In genomic region chr16:68417711-68418301, GRCh38 we compare ENCODE assay signal across 8 cellular contexts.
DNase-seq lines count a peak whose midpoint lies in the region; ATAC-seq lines count a peak whose summit lies in the region.

No MANE protein-coding gene starts in this region.

- DNase-seq in NCI-H2196 (lab: John Stamatoyannopoulos, UW; ENCODE audit: unreplicated experiment), result peak; percentile 68
- peak; percentile 21 for DNase-seq in activated CD8-positive, alpha-beta memory T cell treated with anti-CD3 and anti-CD28 coated beads, Interleukin-2, amount 50 U/mL, for 1 hour (ENCODE audit: extremely low read depth)
- peak; percentile 29 for DNase-seq in iris pigment epithelial cell (ENCODE audit: low read depth)
- DNase-seq in stimulated activated CD8-positive, alpha-beta memory T cell treated with anti-CD3 and anti-CD28 coated beads, Interleukin-7, amount 100 ng/mL, for 4 hours (ENCODE audit: low read depth in 2 of 2), result peak; percentile 53 to 55
- no peak for DNase-seq in hippocampal formation (lab: John Stamatoyannopoulos, UW)

- ATAC-seq in GM18498 (IDR thresholded peaks at IDR 0.05; ENCODE audit: unreplicated experiment) (peak; percentile 86), HG02759 (IDR thresholded peaks at IDR 0.05; ENCODE audit: unreplicated experiment) (peak; percentile 77), HG02840 (IDR thresholded peaks at IDR 0.05; ENCODE audit: low FRiP score, unreplicated experiment) (no peak)

Comparison
In these comparisons a context has a peak if more than half of its experiments do, and no peak if none do; other contexts are left out.
1. DNase-seq: peak in NCI-H2196 (single experiment), activated CD8-positive, alpha-beta memory T cell treated with anti-CD3 and anti-CD28 coated beads, Interleukin-2, amount 50 U/mL, for 1 hour (single experiment), iris pigment epithelial cell (single experiment) and stimulated activated CD8-positive, alpha-beta memory T cell treated with anti-CD3 and anti-CD28 coated beads, Interleukin-7, amount 100 ng/mL, for 4 hours (2 of 2); none in hippocampal formation (0 of 2).